In genomic region chr5:113252066-113252465, GRCh38 we compare ENCODE assay signal across 21 cellular contexts.
"Had no signal": no experiment of that assay in that cellular context is flagged by ENCODE, and none has a peak within 500 bp of the region (broad histone marks: within the 10 kb centered on the region; RNA-seq: fewer than 3 reads in every experiment).

No MANE protein-coding gene starts in this region.

- H3K36me3 Mint-ChIP-seq: activated naive CD8-positive, alpha-beta T cell treated with anti-CD3 and anti-CD28 coated beads, Interleukin-2, amount 10 ng/mL, durations not matched to agents 7 days and 5 days had no signal

- H3K27ac ChIP-seq: adrenal gland had no signal

- FAIRE-seq: K562 had no signal

- H3K4me1 Mint-ChIP-seq: activated naive CD8-positive, alpha-beta T cell treated with anti-CD3 and anti-CD28 coated beads, Interleukin-2, amount 10 ng/mL, durations not matched to agents 7 days and 5 days had no signal

- DNase-seq: activated CD4-positive, alpha-beta T cell treated with anti-CD3 and anti-CD28 coated beads for 48 hours; activated CD4-positive, alpha-beta T cell treated with anti-CD3 and anti-CD28 coated beads, Interleukin-2, amount 50 U/mL, for 4 hours; activated CD4-positive, CD25-positive, alpha-beta regulatory T cell treated with anti-CD3 and anti-CD28 coated beads, Interleukin-2, amount 50 U/mL, for 72 hours; activated CD8-positive, alpha-beta memory T cell treated with anti-CD3 and anti-CD28 coated beads, Interleukin-2, amount 50 U/mL, for 48 hours; activated CD8-positive, alpha-beta T cell treated with anti-CD3 and anti-CD28 coated beads, Interleukin-2, amount 10 ng/mL, durations not matched to agents 7 days and 5 days; activated naive CD4-positive, alpha-beta T cell treated with anti-CD3 and anti-CD28 coated beads, Interleukin-2, amount 50 U/mL, for 16 hours; activated naive CD8-positive, alpha-beta T cell treated with anti-CD3 and anti-CD28 coated beads, Interleukin-2, amount 10 ng/mL, durations not matched to agents 7 days and 5 days; activated T-cell treated with anti-CD3 and anti-CD28 coated beads, Interleukin-2, amount 50 U/mL, for 1 hour; adrenal gland; anterior cingulate cortex; Kasumi-1; NCI-H1105 treated with DMSO at 0.1 percent for 48 hours; NCI-H1436 treated with DMSO at 0.1 percent for 48 hours; NCI-H187; NCI-H2081; NCI-H446; NCI-H524; RPMI8226; SK-N-SH; T-helper 1 cell had no signal

- H3K27ac Mint-ChIP-seq: activated CD8-positive, alpha-beta T cell treated with anti-CD3 and anti-CD28 coated beads, Interleukin-2, amount 10 ng/mL, durations not matched to agents 7 days and 5 days; activated naive CD8-positive, alpha-beta T cell treated with anti-CD3 and anti-CD28 coated beads, Interleukin-2, amount 10 ng/mL, durations not matched to agents 7 days and 5 days had no signal

- H3K4me3 Mint-ChIP-seq: activated CD8-positive, alpha-beta T cell treated with anti-CD3 and anti-CD28 coated beads, Interleukin-2, amount 10 ng/mL, durations not matched to agents 7 days and 5 days; activated naive CD8-positive, alpha-beta T cell treated with anti-CD3 and anti-CD28 coated beads, Interleukin-2, amount 10 ng/mL, durations not matched to agents 7 days and 5 days had no signal

- H3K4me3 ChIP-seq: adrenal gland, K562 had no signal

- H3K9ac ChIP-seq: SK-N-SH had no signal

- H3K9me3 Mint-ChIP-seq: activated naive CD8-positive, alpha-beta T cell treated with anti-CD3 and anti-CD28 coated beads, Interleukin-2, amount 10 ng/mL, durations not matched to agents 7 days and 5 days had no signal

- H3K27me3 ChIP-seq: adrenal gland had no signal

- H3K9me3 ChIP-seq: adrenal gland, SK-N-SH had no signal

- H3K36me3 ChIP-seq: adrenal gland had no signal
